In genomic region chr11:85647604-85648299, GRCh38 we compare ENCODE assay signal across 8 cellular contexts. TPM values are rescaled to one million over a fixed set of nuclear protein-coding genes. Genes with fewer than 3 reads are reported as not detected.
DNase-seq lines count a peak whose midpoint lies in the region; ATAC-seq, FAIRE-seq and TF ChIP-seq lines count a peak whose summit lies in the region.

Gene TMEM126A (plus strand): TSS chr11:85647967. CDS start chr11:85650256, 2,289 bp downstream.

- H3K4me1 Mint-ChIP-seq in Caco-2 (ENCODE audit: low read depth, unreplicated experiment) (peaks cover 36% of the 10 kb centered on the region), memory B cell (peaks cover 5% of the 10 kb centered on the region)

- H3K9me3 ChIP-seq in Caco-2 (no peaks in the 10 kb centered on the region), HUES48 (ENCODE audit: control insufficient read depth, insufficient read depth, low read length) (no peaks in the 10 kb centered on the region), NT2/D1 (ENCODE audit: insufficient read depth, low read length) (no peaks in the 10 kb centered on the region), H1 (ENCODE audit: insufficient read depth in 2 of 2, low read depth in 1 of 2, low read length in 1 of 2) (no peaks in the 10 kb centered on the region)

- H3K9ac ChIP-seq in HUES48 (ENCODE audit: low read depth, low read length) (peak within 1 kb of the TSS; percentile 67), NT2/D1 (ENCODE audit: insufficient read length, low read depth) (peak within 1 kb of the TSS; percentile 81), H1 (replicated peaks in 1 of 4; ENCODE audit: extremely low read depth in 1 of 4, low read depth in 3 of 4, low read length in 3 of 4) (peak within 1 kb of the TSS; percentile 45 to 89 (median 74))

- H3K4me3 ChIP-seq in Caco-2 (ENCODE audit: low read depth, low read length): peak within 1 kb of the TSS; percentile 49
- H3K4me3 ChIP-seq in HUES48 (ENCODE audit: low read depth, low read length): peak within 1 kb of the TSS; percentile 85
- H3K4me3 ChIP-seq in NT2/D1 (ENCODE audit: insufficient read length, low read depth): peak within 1 kb of the TSS; percentile 75
- peak within 1 kb of the TSS; percentile 58 to 88 (median 70) for H3K4me3 ChIP-seq in H1 (ENCODE audit: extremely low read depth in 1 of 4, insufficient read depth in 2 of 4, low read depth in 3 of 4, low read length in 4 of 4)

- H3K36me3 Mint-ChIP-seq in Caco-2 (ENCODE audit: insufficient read depth, unreplicated experiment) (peaks cover 25% of the 10 kb centered on the region), memory B cell (peaks cover 3% of the 10 kb centered on the region)

- peak in 1 of 2 experiments; percentile 31; a peak in 1 of 3 replicates for TF ChIP-seq EP300 in H1 (IDR thresholded peaks at IDR 0.05; ENCODE audit: borderline replicate concordance in 1 of 2, low read depth in 2 of 2, low read length in 2 of 2)

- TF ChIP-seq RAD21 in H1 (IDR thresholded peaks at IDR 0.05 in 1 of 2, conservative IDR thresholded peaks at IDR 0.05 in 1 of 2; ENCODE audit: low read depth in 2 of 2, low read length in 2 of 2): peak; percentile 1 to 7; a peak in 1 of 4 replicates

- FAIRE-seq in H1 (lab: Jason Lieb, UNC): peak; percentile 57

- H3K27me3 Mint-ChIP-seq in Caco-2 (ENCODE audit: insufficient read depth, unreplicated experiment) (no peaks in the 10 kb centered on the region), memory B cell (peaks cover 2% of the 10 kb centered on the region)

- no peak within 1 kb of the TSS for H3K4ac ChIP-seq in H1 (replicated peaks; ENCODE audit: insufficient read length, low read depth, low read length)

- 0 out of 2 replicates have a peak within 1 kb of the TSS, but pooled peaks have one; percentile 65 for H2BK15ac ChIP-seq in H1 (ENCODE audit: low read length)

- no peak for TF ChIP-seq CTCF in Caco-2 (IDR thresholded peaks at IDR 0.05; ENCODE audit: insufficient read depth in 1 of 2, low read depth in 1 of 2, low read length in 1 of 2, severe bottlenecking in 1 of 2, unreplicated experiment in 1 of 2)
- TF ChIP-seq CTCF in H1 (IDR thresholded peaks at IDR 0.05; ENCODE audit: control extremely low read depth in 1 of 3, insufficient read depth in 1 of 3, low read depth in 1 of 3, low read length in 3 of 3): no peak

- H4K8ac ChIP-seq in H1 (ENCODE audit: extremely low read depth, insufficient read depth, low read length): no peak within 1 kb of the TSS

- H3K4me3 Mint-ChIP-seq in Caco-2 (ENCODE audit: unreplicated experiment): peak within 1 kb of the TSS; percentile 81
- H3K4me3 Mint-ChIP-seq in memory B cell: peak within 1 kb of the TSS; percentile 100

- H3K56ac ChIP-seq in H1 (replicated peaks; ENCODE audit: insufficient read length, low read depth, low read length): peak within 1 kb of the TSS; percentile 25

- no peak within 1 kb of the TSS for H3K14ac ChIP-seq in H1 (ENCODE audit: insufficient read length)

- H3K9me3 Mint-ChIP-seq in Caco-2 (ENCODE audit: unreplicated experiment) (no peaks in the 10 kb centered on the region), memory B cell (no peaks in the 10 kb centered on the region)

- H3K27ac ChIP-seq in HUES48 (ENCODE audit: low read depth, low read length): peak within 1 kb of the TSS; percentile 85
- H3K27ac ChIP-seq in H1 (ENCODE audit: low read depth, low read length): peak within 1 kb of the TSS; percentile 66; the same call in 1 of the 2 replicates

- intact Hi-C loops in Caco-2 (cut with micrococcal nuclease; ENCODE audit: unreplicated experiment): loop anchor here (1.0 kb wide), 4 partner anchors 9 to 52 kb away; partner anchors contain the start of gene TMEM126B

- CTCF ChIA-PET in Caco-2 (lab: Charles Lee) (interaction anchor here (0.7 to 1.8 kb wide), 6 partner anchors 13 to 546 kb away, joined by 3 to 11 read pairs (median 3); partner anchors contain the start of genes CREBZF and TMEM126B), H1 (lab: Charles Lee; ENCODE audit: partially characterized antibody) (interaction anchor here (0.7 to 1.5 kb wide), 5 partner anchors 10 to 207 kb away, joined by 3 to 4 read pairs (median 3); partner anchors contain the start of gene CCDC83)

- TF ChIP-seq POLR2A in H1 (IDR thresholded peaks at IDR 0.05; ENCODE audit: control extremely low read depth in 1 of 2, low read depth in 2 of 2, low read length in 2 of 2): peak; percentile 65 to 94

- 0 out of 2 replicates have a peak, but pooled peaks cover 4% of the 10 kb centered on the region for H3K23me2 ChIP-seq in H1 (ENCODE audit: low read depth, low read length)

- H4K20me1 ChIP-seq in H1 (replicated peaks in 1 of 2; ENCODE audit: control insufficient read depth in 1 of 2, insufficient read depth in 2 of 2, low read length in 2 of 2): no peaks in the 10 kb centered on the region

- BruUV-seq in Caco-2 (replicated peaks; lab: Mats Ljungman, UMichigan): no TSS peak

- peak within 1 kb of the TSS; percentile 3 for H4K91ac ChIP-seq in H1 (replicated peaks; ENCODE audit: insufficient read length, low read length)

- H3K79me1 ChIP-seq in H1 (ENCODE audit: low read depth, low read length): no peaks in the 10 kb centered on the region

- no peak within 1 kb of the TSS for H2BK20ac ChIP-seq in H1 (ENCODE audit: low read length)

- H2AK5ac ChIP-seq in H1 (ENCODE audit: low read depth, low read length): no peak within 1 kb of the TSS

- no peaks in the 10 kb centered on the region for H3K27me3 ChIP-seq in Caco-2 (replicated peaks; ENCODE audit: control insufficient read depth, insufficient read depth, low read length)
- H3K27me3 ChIP-seq in HUES48 (ENCODE audit: control insufficient read depth, insufficient read depth, low read length): no peaks in the 10 kb centered on the region
- no peaks in the 10 kb centered on the region for H3K27me3 ChIP-seq in NT2/D1 (ENCODE audit: insufficient read depth, insufficient read length)
- H3K27me3 ChIP-seq in H1 (replicated peaks in 1 of 4; ENCODE audit: control insufficient read depth in 3 of 4, extremely low read depth in 1 of 4, insufficient read depth in 3 of 4, low read length in 3 of 4): no peaks in the 10 kb centered on the region

- H3K27ac Mint-ChIP-seq in Caco-2 (ENCODE audit: unreplicated experiment) (peak within 1 kb of the TSS; percentile 87), memory B cell (peak within 1 kb of the TSS; percentile 99)

- H2BK12ac ChIP-seq in H1 (ENCODE audit: low read depth, low read length): peak within 1 kb of the TSS; percentile 68; the same call in 1 of the 2 replicates

- no peak within 1 kb of the TSS for H3K23ac ChIP-seq in H1 (ENCODE audit: insufficient read length)

- 3% methylated on average over 33 of the region's 33 CpGs; no CpG with 5 or more reads in 1 of the 2 experiments for WGBS in H1 (ENCODE audit: extremely low coverage in 1 of 2, insufficient coverage in 1 of 2, insufficient read length in 1 of 2, insufficient replicate concordance in 2 of 2, low coverage in 1 of 2, low lambda C conversion rate in 2 of 2, missing lambda C conversion rate in 1 of 2), 2 experiments

- POLR2A ChIA-PET in Caco-2 (lab: Charles Lee) (interaction anchor here (0.6 to 3.2 kb wide), 12 partner anchors 10 to 923 kb away, joined by 3 to 38 read pairs (median 7); partner anchors contain the start of genes CCDC89, CREBZF, DLG2 and TMEM126B), H1 (lab: Charles Lee; ENCODE audit: partially characterized antibody) (interaction anchor here (0.7 to 6.3 kb wide), 14 partner anchors 9 to 577 kb away, joined by 3 to 105 read pairs (median 5); partner anchors contain the start of genes CREBZF, DLG2, SYTL2 and TMEM126B)

- peak within 1 kb of the TSS; percentile 2 for H2BK120ac ChIP-seq in H1 (replicated peaks; ENCODE audit: low read depth, low read length)

- peak within 1 kb of the TSS; percentile 19 for H3K18ac ChIP-seq in H1 (ENCODE audit: extremely low read depth, low read length)

- peak; percentile 99 for ATAC-seq in GM21423 (IDR thresholded peaks at IDR 0.05; ENCODE audit: unreplicated experiment)
- ATAC-seq in memory B cell (ENCODE audit: low read depth): peak; percentile 99

- peaks cover 0 to 6% of the 10 kb centered on the region in 2 experiments; a peak in 1 of 4 replicates for H3K79me2 ChIP-seq in H1 (ENCODE audit: control insufficient read depth in 1 of 2, insufficient read depth in 2 of 2, low read length in 2 of 2)

- peak within 1 kb of the TSS; percentile 83 for H2BK5ac ChIP-seq in H1 (ENCODE audit: low read depth, low read length)

- peak within 1 kb of the TSS; percentile 76 to 89 for H3K4me2 ChIP-seq in H1 (ENCODE audit: insufficient read depth in 1 of 2, low read depth in 2 of 2, low read length in 2 of 2)

- H2AFZ ChIP-seq in H1 (ENCODE audit: low read length): peak within 1 kb of the TSS; percentile 88; the same call in 1 of the 2 replicates

- H3K36me3 ChIP-seq in Caco-2 (ENCODE audit: control insufficient read depth, insufficient read depth, low read length) (peaks cover 2% of the 10 kb centered on the region; the same call in 1 of the 2 replicates), HUES48 (ENCODE audit: control insufficient read depth, insufficient read depth, low read length) (peaks cover 6% of the 10 kb centered on the region; the same call in 1 of the 2 replicates), NT2/D1 (ENCODE audit: insufficient read depth, insufficient read length, low read length) (peaks cover 2% of the 10 kb centered on the region), H1 (ENCODE audit: control insufficient read depth in 2 of 4, insufficient read depth in 4 of 4, low read length in 3 of 4) (peaks cover 0 to 3% (median 0%) of the 10 kb centered on the region in 4 experiments; a peak in 1 of 8 replicates)

- H3K4me1 ChIP-seq in Caco-2 (peaks cover 22% of the 10 kb centered on the region), HUES48 (ENCODE audit: control insufficient read depth, insufficient read depth, low read length) (peaks cover 33% of the 10 kb centered on the region), NT2/D1 (ENCODE audit: insufficient read depth, insufficient read length) (no peaks in the 10 kb centered on the region), H1 (replicated peaks in 1 of 4; ENCODE audit: control insufficient read depth in 3 of 4, insufficient read depth in 4 of 4, low read length in 3 of 4) (peaks cover 0 to 8% (median 0%) of the 10 kb centered on the region in 4 experiments; a peak in 4 of 7 replicates)

- DNase-seq in Caco-2 (peak; percentile 99), NT2/D1 (ENCODE audit: low read depth, low spot score) (peak; percentile 86), H1 (ENCODE audit: low read depth in 1 of 2, low spot score in 2 of 2) (peak; percentile 75 to 94), memory B cell (ENCODE audit: low spot score in 2 of 2) (peak; percentile 81 to 85)
- DNase-seq in activated CD8-positive, alpha-beta memory T cell treated with anti-CD3 and anti-CD28 coated beads, Interleukin-2, amount 50 U/mL, for 1 hour (ENCODE audit: extremely low read depth): peak; percentile 54
- peak; percentile 82 for DNase-seq in stimulated activated CD8-positive, alpha-beta memory T cell treated with anti-CD3 and anti-CD28 coated beads, Interleukin-12 subunit alpha, Interleukin-12 subunit beta, amount 100 ng/mL, for 1 hour (ENCODE audit: low read depth)

- peak within 1 kb of the TSS; percentile 77 for H4K5ac ChIP-seq in H1 (ENCODE audit: insufficient read length, low read depth, low read length)

RNA-seq across cellular contexts. Expression of gene TMEM126A, which starts in this region (rescaled TPM):
- total RNA-seq in Caco-2 (2022): 35.5 and 37.7 TPM in 2 replicates
- total RNA-seq in H1 (2021; fragmentation: NEBNext Ultra II Directional; extraction: Animal tissue kit (Norgen Biotek cat#: 25700)): 33.7 and 36.2 TPM in 2 replicates
- 24.8 and 58.7 TPM in 2 replicates for polyA plus RNA-seq in H1 (2011; rRNA removed)
- polyA plus RNA-seq in H1 (2011; cell fraction: cytosol; rRNA removed): 37.2 TPM
- polyA plus RNA-seq in H1 (2011; cell fraction: nucleus; rRNA removed): 7.4 TPM
- 33.1 to 60.1 TPM (median 40.5 TPM) in 4 replicates for polyA plus RNA-seq in H1 (2012, experiment 1 of 2)
- 29.6 TPM for polyA plus RNA-seq in H1 (2012, experiment 2 of 2)
- polyA plus RNA-seq in H1 (2013, experiment 1 of 2): 62.5 TPM
- 65.6 TPM for polyA plus RNA-seq in H1 (2013, experiment 2 of 2)
- 18.7 and 20.1 TPM in 2 replicates for polyA minus RNA-seq in H1 (2011; rRNA and poly(A)+ RNA removed)
- 7.6 TPM for polyA minus RNA-seq in H1 (2011; cell fraction: cytosol; rRNA and poly(A)+ RNA removed)
- polyA minus RNA-seq in H1 (2011; cell fraction: nucleus; rRNA and poly(A)+ RNA removed): 14.6 TPM

Comparison
In these comparisons a context has a peak if more than half of its experiments do, and no peak if none do; other contexts are left out.
1. Peak in every context shown above with its lines: DNase-seq, ATAC-seq, H3K4me3 ChIP-seq and H3K27ac ChIP-seq.